ENCODE assay signal across 2 cellular contexts in the genomic region with DNA sequence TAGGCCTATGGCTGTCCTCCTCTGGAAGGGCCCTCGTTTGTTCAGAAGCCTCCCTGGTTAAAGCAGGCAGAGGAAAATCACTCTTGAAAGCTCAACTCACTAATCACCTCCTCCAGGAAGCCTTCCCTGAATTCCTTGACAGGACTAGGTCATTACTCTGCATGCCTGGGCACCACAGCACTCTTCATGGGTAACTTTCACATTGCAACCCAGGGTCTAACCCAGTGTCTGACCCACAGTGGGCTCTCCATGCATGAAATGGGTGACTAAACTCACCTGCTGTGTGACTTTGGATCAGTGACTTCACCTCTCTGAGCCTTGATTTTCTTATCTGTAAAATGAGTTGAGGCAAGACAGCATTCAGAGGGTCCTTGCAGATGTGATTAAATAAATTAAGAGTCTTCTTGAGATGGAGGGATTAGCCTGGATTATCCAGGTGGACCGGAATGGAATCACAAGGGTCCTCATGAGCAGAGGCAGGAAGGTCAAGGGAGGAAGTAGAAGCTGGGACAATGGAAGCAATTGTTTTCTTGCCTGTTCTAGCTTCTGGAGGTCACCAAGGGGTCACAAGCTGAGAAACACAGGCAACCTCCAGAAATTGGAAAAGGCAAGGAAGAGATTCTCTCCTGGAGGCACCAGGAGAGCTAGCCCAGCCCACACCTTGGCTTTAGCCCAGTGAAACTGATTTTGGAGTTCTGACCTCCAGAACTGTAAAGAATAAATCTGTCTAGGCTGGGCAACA.
TF ChIP-seq lines count a peak whose summit lies in the region.

No MANE protein-coding gene starts in this region.

TF ChIP-seq in HCT116, 20 proteins besides CTCF, POLR2A, EP300 and RAD21:
- no peak for TF ChIP-seq ELF1 (IDR thresholded peaks at IDR 0.05; ENCODE audit: borderline replicate concordance, low read depth)
- TF ChIP-seq, protein P1, sequence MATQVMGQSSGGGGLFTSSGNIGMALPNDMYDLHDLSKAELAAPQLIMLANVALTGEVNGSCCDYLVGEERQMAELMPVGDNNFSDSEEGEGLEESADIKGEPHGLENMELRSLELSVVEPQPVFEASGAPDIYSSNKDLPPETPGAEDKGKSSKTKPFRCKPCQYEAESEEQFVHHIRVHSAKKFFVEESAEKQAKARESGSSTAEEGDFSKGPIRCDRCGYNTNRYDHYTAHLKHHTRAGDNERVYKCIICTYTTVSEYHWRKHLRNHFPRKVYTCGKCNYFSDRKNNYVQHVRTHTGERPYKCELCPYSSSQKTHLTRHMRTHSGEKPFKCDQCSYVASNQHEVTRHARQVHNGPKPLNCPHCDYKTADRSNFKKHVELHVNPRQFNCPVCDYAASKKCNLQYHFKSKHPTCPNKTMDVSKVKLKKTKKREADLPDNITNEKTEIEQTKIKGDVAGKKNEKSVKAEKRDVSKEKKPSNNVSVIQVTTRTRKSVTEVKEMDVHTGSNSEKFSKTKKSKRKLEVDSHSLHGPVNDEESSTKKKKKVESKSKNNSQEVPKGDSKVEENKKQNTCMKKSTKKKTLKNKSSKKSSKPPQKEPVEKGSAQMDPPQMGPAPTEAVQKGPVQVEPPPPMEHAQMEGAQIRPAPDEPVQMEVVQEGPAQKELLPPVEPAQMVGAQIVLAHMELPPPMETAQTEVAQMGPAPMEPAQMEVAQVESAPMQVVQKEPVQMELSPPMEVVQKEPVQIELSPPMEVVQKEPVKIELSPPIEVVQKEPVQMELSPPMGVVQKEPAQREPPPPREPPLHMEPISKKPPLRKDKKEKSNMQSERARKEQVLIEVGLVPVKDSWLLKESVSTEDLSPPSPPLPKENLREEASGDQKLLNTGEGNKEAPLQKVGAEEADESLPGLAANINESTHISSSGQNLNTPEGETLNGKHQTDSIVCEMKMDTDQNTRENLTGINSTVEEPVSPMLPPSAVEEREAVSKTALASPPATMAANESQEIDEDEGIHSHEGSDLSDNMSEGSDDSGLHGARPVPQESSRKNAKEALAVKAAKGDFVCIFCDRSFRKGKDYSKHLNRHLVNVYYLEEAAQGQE (IDR thresholded peaks at IDR 0.05; ENCODE audit: low read depth) = no peak
- TF ChIP-seq EGR1 (IDR thresholded peaks at IDR 0.05; ENCODE audit: low read depth) = no peak
- no peak for TF ChIP-seq CBX3 (IDR thresholded peaks at IDR 0.05; ENCODE audit: low read depth)
- no peak for TF ChIP-seq TCF7L2 (IDR thresholded peaks at IDR 0.05; ENCODE audit: borderline replicate concordance, extremely low read depth, insufficient read depth, insufficient read length)
- TF ChIP-seq JUND (IDR thresholded peaks at IDR 0.05) = no peak
- TF ChIP-seq EZH2 (IDR thresholded peaks at IDR 0.05) = no peak
- no peak for TF ChIP-seq SRF (IDR thresholded peaks at IDR 0.05; ENCODE audit: low read depth)
- TF ChIP-seq ZFX (IDR thresholded peaks at IDR 0.05) = no peak
- TF ChIP-seq, protein P2, sequence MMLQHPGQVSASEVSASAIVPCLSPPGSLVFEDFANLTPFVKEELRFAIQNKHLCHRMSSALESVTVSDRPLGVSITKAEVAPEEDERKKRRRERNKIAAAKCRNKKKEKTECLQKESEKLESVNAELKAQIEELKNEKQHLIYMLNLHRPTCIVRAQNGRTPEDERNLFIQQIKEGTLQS (IDR thresholded peaks at IDR 0.05) = no peak
- TF ChIP-seq FOSL1 (IDR thresholded peaks at IDR 0.05; ENCODE audit: low read depth) = no peak
- TF ChIP-seq SP1 (IDR thresholded peaks at IDR 0.05; ENCODE audit: low read depth) = no peak
TF ChIP-seq in HCT116: peak in this region for 0.

TF ChIP-seq in K562, 482 proteins besides CTCF, POLR2A, EP300 and RAD21:
- peak; percentile 99 for TF ChIP-seq SMARCA5 (IDR thresholded peaks at IDR 0.05)
- TF ChIP-seq RNF219 (CRISPR knock-in tag; IDR thresholded peaks at IDR 0.05) = no peak
- no peak for TF ChIP-seq FOS (IDR thresholded peaks at IDR 0.05; ENCODE audit: extremely low read depth, insufficient read length)
- TF ChIP-seq ZNF57 (CRISPR knock-in tag; IDR thresholded peaks at IDR 0.05) = no peak
- peak; percentile 96 for TF ChIP-seq RBM25 (IDR thresholded peaks at IDR 0.05; ENCODE audit: low read depth, low read length, severe bottlenecking)
- TF ChIP-seq PHB (CRISPR knock-in tag; IDR thresholded peaks at IDR 0.05) = no peak
- no peak for TF ChIP-seq NONO (IDR thresholded peaks at IDR 0.05; ENCODE audit: low read depth in 2 of 2, low read length in 1 of 2)
- TF ChIP-seq ZBTB26 (CRISPR knock-in tag; IDR thresholded peaks at IDR 0.05) = no peak
- TF ChIP-seq, protein P3, sequence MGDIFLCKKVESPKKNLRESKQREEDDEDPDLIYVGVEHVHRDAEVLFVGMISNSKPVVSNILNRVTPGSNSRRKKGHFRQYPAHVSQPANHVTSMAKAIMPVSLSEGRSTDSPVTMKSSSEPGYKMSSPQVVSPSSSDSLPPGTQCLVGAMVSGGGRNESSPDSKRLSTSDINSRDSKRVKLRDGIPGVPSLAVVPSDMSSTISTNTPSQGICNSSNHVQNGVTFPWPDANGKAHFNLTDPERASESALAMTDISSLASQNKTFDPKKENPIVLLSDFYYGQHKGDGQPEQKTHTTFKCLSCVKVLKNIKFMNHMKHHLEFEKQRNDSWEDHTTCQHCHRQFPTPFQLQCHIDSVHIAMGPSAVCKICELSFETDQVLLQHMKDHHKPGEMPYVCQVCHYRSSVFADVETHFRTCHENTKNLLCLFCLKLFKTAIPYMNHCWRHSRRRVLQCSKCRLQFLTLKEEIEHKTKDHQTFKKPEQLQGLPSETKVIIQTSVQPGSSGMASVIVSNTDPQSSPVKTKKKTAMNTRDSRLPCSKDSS (IDR thresholded peaks at IDR 0.05; ENCODE audit: low read depth, partially characterized antibody) = no peak
- TF ChIP-seq ETV1 (tag; conservative IDR thresholded peaks at IDR 0.05; ENCODE audit: low read depth) = no peak
- TF ChIP-seq, protein P2 (IDR thresholded peaks at IDR 0.05) = no peak
- TF ChIP-seq, protein P2 (CRISPR knock-in tag; conservative IDR thresholded peaks at IDR 0.05) = no peak
- peak; percentile 53; the same call in 1 of the 2 replicates for TF ChIP-seq ADNP (tag; IDR thresholded peaks at IDR 0.05)
- TF ChIP-seq PTBP1 (IDR thresholded peaks at IDR 0.05; ENCODE audit: low read depth, low read length) = 0 out of 2 replicates have a peak, but pooled peaks have one; percentile 68
- TF ChIP-seq HDAC2 (IDR thresholded peaks at IDR 0.05) = peak; percentile 61; the same call in 1 of the 2 replicates
- no peak for TF ChIP-seq MEF2D (tag; conservative IDR thresholded peaks at IDR 0.05; ENCODE audit: low read depth)
- TF ChIP-seq ELF2 (CRISPR knock-in tag; IDR thresholded peaks at IDR 0.05) = no peak
- TF ChIP-seq MECOM (CRISPR knock-in tag; IDR thresholded peaks at IDR 0.05) = no peak
- no peak for TF ChIP-seq FOXM1 (IDR thresholded peaks at IDR 0.05; ENCODE audit: low read depth)
- TF ChIP-seq FOXM1 (CRISPR knock-in tag; IDR thresholded peaks at IDR 0.05; ENCODE audit: low read depth) = no peak
- TF ChIP-seq PTTG1 (tag; IDR thresholded peaks at IDR 0.05; ENCODE audit: low read depth) = no peak
- TF ChIP-seq RUNX1 (IDR thresholded peaks at IDR 0.05; ENCODE audit: low read depth) = no peak
- no peak for TF ChIP-seq ZNF146 (CRISPR knock-in tag; IDR thresholded peaks at IDR 0.05; ENCODE audit: unreplicated experiment)
- TF ChIP-seq ZNF274 (IDR thresholded peaks at IDR 0.05; ENCODE audit: borderline replicate concordance, low read depth, low read length) = no peak
- no peak for TF ChIP-seq XRCC3 (IDR thresholded peaks at IDR 0.05)
- no peak for TF ChIP-seq FOXA1 (IDR thresholded peaks at IDR 0.05; ENCODE audit: borderline replicate concordance)
- no peak for TF ChIP-seq ZNF780A (CRISPR knock-in tag; IDR thresholded peaks at IDR 0.05)
- TF ChIP-seq RHOXF2B (CRISPR knock-in tag; conservative IDR thresholded peaks at IDR 0.05) = no peak
- TF ChIP-seq, protein P4, sequence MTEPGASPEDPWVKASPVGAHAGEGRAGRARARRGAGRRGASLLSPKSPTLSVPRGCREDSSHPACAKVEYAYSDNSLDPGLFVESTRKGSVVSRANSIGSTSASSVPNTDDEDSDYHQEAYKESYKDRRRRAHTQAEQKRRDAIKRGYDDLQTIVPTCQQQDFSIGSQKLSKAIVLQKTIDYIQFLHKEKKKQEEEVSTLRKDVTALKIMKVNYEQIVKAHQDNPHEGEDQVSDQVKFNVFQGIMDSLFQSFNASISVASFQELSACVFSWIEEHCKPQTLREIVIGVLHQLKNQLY (CRISPR knock-in tag; conservative IDR thresholded peaks at IDR 0.05) = no peak
- peak; percentile 96 for TF ChIP-seq ZFP36 (IDR thresholded peaks at IDR 0.05; ENCODE audit: low read depth, low read length, partially characterized antibody)
- TF ChIP-seq POLR3G (IDR thresholded peaks at IDR 0.05; ENCODE audit: extremely low read depth, insufficient read length, insufficient replicate concordance) = no peak
- TF ChIP-seq KDM1A (IDR thresholded peaks at IDR 0.05) = peak; percentile 25 to 75; a peak in 3 of 4 replicates
- TF ChIP-seq ZNF165 (CRISPR knock-in tag; IDR thresholded peaks at IDR 0.05; ENCODE audit: borderline replicate concordance) = no peak
- peak; percentile 80 for TF ChIP-seq ZNF436 (CRISPR knock-in tag; IDR thresholded peaks at IDR 0.05)
- peak; percentile 92 for TF ChIP-seq BCOR (IDR thresholded peaks at IDR 0.05)
- no peak for TF ChIP-seq RCOR1 (IDR thresholded peaks at IDR 0.05; ENCODE audit: borderline replicate concordance in 1 of 2, low read depth in 2 of 2, low read length in 2 of 2)
- no peak for TF ChIP-seq ZNF280B (CRISPR knock-in tag; IDR thresholded peaks at IDR 0.05)
- no peak for TF ChIP-seq JUNB (CRISPR knock-in tag; conservative IDR thresholded peaks at IDR 0.05)
